ENCODE assay signal across 22 cellular contexts in genomic region chr16:70605284-70605659, GRCh38.
"Had no signal": no experiment of that assay in that cellular context is flagged by ENCODE, and none has a peak within 500 bp of the region (broad histone marks: within the 10 kb centered on the region; RNA-seq: fewer than 3 reads in every experiment).

No MANE protein-coding gene starts in this region.

- ATAC-seq: gastroesophageal sphincter, left lung, lower lobe of right lung, right lobe of liver had no signal

- H3K27ac ChIP-seq: left lung, lower lobe of right lung, parathyroid adenoma, prostate gland, right lobe of liver, upper lobe of left lung, uterus had no signal

- H3K9me3 ChIP-seq: gastroesophageal sphincter, left lung, lower lobe of right lung, prostate gland, right lobe of liver, upper lobe of left lung, uterus had no signal

- DNase-seq: cortex of kidney; dorsolateral prefrontal cortex; effector CD8-positive, alpha-beta T cell; glutamatergic neuron; immature natural killer cell; left lung; lower lobe of right lung; mesenchymal stem cell; midbrain; naive B cell; occipital lobe; retina; right lobe of liver; stimulated activated CD4-positive, alpha-beta T cell treated with anti-CD3 and anti-CD28 coated beads, Interleukin-2, amount 100 ng/mL, for 24 hours; stimulated activated CD4-positive, alpha-beta T cell treated with anti-CD3 and anti-CD28 coated beads, Interleukin-4, amount 100 ng/mL, for 4 hours; stimulated activated naive CD4-positive, alpha-beta T cell treated with Interleukin-2 at 50 U/mL for 16 hours; upper lobe of left lung; uterus had no signal

- H3K4me1 ChIP-seq: left lung, lower lobe of right lung, prostate gland, right lobe of liver, uterus had no signal

- H3K4me3 ChIP-seq: dorsolateral prefrontal cortex, gastroesophageal sphincter, left lung, lower lobe of right lung, prostate gland, right lobe of liver, skin epidermis, upper lobe of left lung, uterus had no signal

- H3K36me3 ChIP-seq: gastroesophageal sphincter, left lung, lower lobe of right lung, prostate gland, right lobe of liver, upper lobe of left lung, uterus had no signal

- H3K27me3 ChIP-seq: dorsolateral prefrontal cortex, gastroesophageal sphincter, left lung, right lobe of liver, upper lobe of left lung, uterus had no signal
